1 cellular context compared by ENCODE assay signal in genomic region chr16:27123795-27124194, GRCh38.
TF ChIP-seq lines count a peak whose summit lies in the region.

No MANE protein-coding gene starts in this region.

TF ChIP-seq in IMR-90, 13 proteins besides CTCF, POLR2A, EP300 and RAD21:
- TF ChIP-seq CEBPB (IDR thresholded peaks at IDR 0.05; ENCODE audit: low read depth, low read length) (no peak), MAZ (IDR thresholded peaks at IDR 0.05; ENCODE audit: borderline replicate concordance, low read depth, low read length) (no peak), CHD1 (IDR thresholded peaks at IDR 0.05; ENCODE audit: low read depth, low read length) (no peak), MAFK (IDR thresholded peaks at IDR 0.05; ENCODE audit: low read depth, low read length) (no peak), BHLHE40 (IDR thresholded peaks at IDR 0.05; ENCODE audit: low read depth, low read length) (no peak), MXI1 (IDR thresholded peaks at IDR 0.05; ENCODE audit: borderline replicate concordance, low read depth, low read length) (no peak)
